In genomic region chr3:108393128-108393900, GRCh38 we compare ENCODE assay signal across 17 cellular contexts.
DNase-seq lines count a peak whose midpoint lies in the region; ATAC-seq and TF ChIP-seq lines count a peak whose summit lies in the region.
"Had no signal": no experiment of that assay in that cellular context is flagged by ENCODE, and none has a peak within 500 bp of the region (broad histone marks: within the 10 kb centered on the region; RNA-seq: fewer than 3 reads in every experiment).

No MANE protein-coding gene starts in this region.

- no peak overlapping the region for H3K27ac Mint-ChIP-seq in progenitor cell of endocrine pancreas
- H3K27ac Mint-ChIP-seq: HFFc6 had no signal

- intact Hi-C loops in left ventricle myocardium superior (cut with micrococcal nuclease) = no loop called here

- TF ChIP-seq CTCF in progenitor cell of endocrine pancreas (IDR thresholded peaks at IDR 0.05; ENCODE audit: unreplicated experiment) = no peak

- no peaks in the 10 kb centered on the region for H3K36me3 Mint-ChIP-seq in progenitor cell of endocrine pancreas (ENCODE audit: insufficient read depth)
- H3K36me3 Mint-ChIP-seq: CD4-positive, alpha-beta memory T cell had no signal

- ATAC-seq in left ventricle myocardium superior (no peak), HG03354 (IDR thresholded peaks at IDR 0.05; ENCODE audit: poor library complexity, severe bottlenecking, unreplicated experiment) (no peak)

- H3K4me3 ChIP-seq in Jurkat, Clone E6-1 (ENCODE audit: low read length) = no peak overlapping the region
- H3K4me3 ChIP-seq: BLaER1 treated with 17β-estradiol and CSF1 and Interleukin-3, amounts not matched to agents 10 nM and 100 nM had no signal

- H3K27me3 Mint-ChIP-seq in progenitor cell of endocrine pancreas = peaks cover 3% of the 10 kb centered on the region

- no peaks in the 10 kb centered on the region for H3K9me3 Mint-ChIP-seq in progenitor cell of endocrine pancreas (ENCODE audit: low read depth)
- H3K9me3 Mint-ChIP-seq: CD4-positive, alpha-beta memory T cell; HFFc6 had no signal

- H3K4me3 Mint-ChIP-seq in progenitor cell of endocrine pancreas (ENCODE audit: low read depth) = no peak overlapping the region
- H3K4me3 Mint-ChIP-seq: CD4-positive, alpha-beta memory T cell; HFFc6 had no signal

- DNase-seq in NCI-H1417 (lab: John Stamatoyannopoulos, UW) = peak in 2 of 3 experiments; percentile 15 to 36
- DNase-seq in NCI-H1417 treated with DMSO at 0.1 percent for 48 hours (lab: John Stamatoyannopoulos, UW) = no peak
- peak; percentile 77 for DNase-seq in COR-L47 (lab: John Stamatoyannopoulos, UW)
- DNase-seq in Jurkat, Clone E6-1 (ENCODE audit: low read depth, low spot score) = peak; percentile 58
- DNase-seq in NCI-H345 treated with DMSO at 0.1 percent for 48 hours (lab: John Stamatoyannopoulos, UW; ENCODE audit: unreplicated experiment) = peak; percentile 48
- DNase-seq in left ventricle myocardium superior = no peak
- no peak for DNase-seq in progenitor cell of endocrine pancreas (ENCODE audit: low spot score, unreplicated experiment)
- DNase-seq: ACHN; CD4-positive, alpha-beta memory T cell; HFFc6; NCI-H1930; NCI-H226; NCI-H524 treated with DMSO at 0.1 percent for 48 hours; SHP77 treated with DMSO at 0.1 percent for 48 hours; SK-N-SH had no signal

- peaks cover 7% of the 10 kb centered on the region for H3K4me1 Mint-ChIP-seq in progenitor cell of endocrine pancreas (ENCODE audit: low read depth)

Comparison
In these comparisons a context has a peak if more than half of its experiments do, and no peak if none do; other contexts are left out.
1. DNase-seq: peak in NCI-H1417 (2 of 3), COR-L47 (single experiment), Jurkat, Clone E6-1 (single experiment) and NCI-H345 treated with DMSO at 0.1 percent for 48 hours (single experiment); none in NCI-H1417 treated with DMSO at 0.1 percent for 48 hours (single experiment), left ventricle myocardium superior (single experiment) and progenitor cell of endocrine pancreas (single experiment).